In the genomic region with DNA sequence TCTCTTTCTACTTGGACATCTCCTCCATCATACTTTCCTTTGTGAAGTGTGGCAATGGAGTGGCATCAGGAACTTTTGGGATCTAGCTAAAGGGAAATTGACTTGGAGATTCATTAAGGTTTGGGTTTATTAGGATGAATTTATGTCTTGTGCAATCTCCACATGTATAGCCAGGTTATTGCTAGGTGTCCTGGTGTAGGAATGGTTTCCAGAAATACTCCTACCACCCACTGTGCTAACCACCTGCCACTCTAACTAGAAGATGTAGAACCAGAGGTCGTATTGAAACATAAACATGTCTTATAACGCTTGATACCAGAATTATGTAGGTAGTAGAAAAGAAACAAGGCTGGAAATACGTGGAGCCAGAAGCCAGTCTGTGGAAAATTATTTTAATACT, we compare ENCODE assay signal across 30 cellular contexts.
"Had no signal": no experiment of that assay in that cellular context is flagged by ENCODE, and none has a peak within 500 bp of the region (broad histone marks: within the 10 kb centered on the region; RNA-seq: fewer than 3 reads in every experiment).

No MANE protein-coding gene starts in this region.

- DNase-seq: activated CD4-positive, alpha-beta memory T cell treated with anti-CD3 and anti-CD28 coated beads, Interleukin-2, amount 10 ng/mL, durations not matched to agents 7 days and 5 days; activated CD4-positive, alpha-beta T cell treated with anti-CD3 and anti-CD28 coated beads for 1 hour; activated CD4-positive, alpha-beta T cell treated with anti-CD3 and anti-CD28 coated beads for 48 hours; activated CD4-positive, CD25-positive, alpha-beta regulatory T cell; activated CD8-positive, alpha-beta memory T cell treated with anti-CD3 and anti-CD28 coated beads for 24 hours; activated CD8-positive, alpha-beta memory T cell treated with anti-CD3 and anti-CD28 coated beads, Interleukin-2, amount 10 ng/mL, durations not matched to agents 7 days and 5 days; activated CD8-positive, alpha-beta memory T cell treated with anti-CD3 and anti-CD28 coated beads, Interleukin-2, amount 50 U/mL, for 48 hours; activated effector memory CD4-positive, alpha-beta T cell treated with Interleukin-2 at 50 U/mL for 16 hours; activated naive CD4-positive, alpha-beta T cell; activated naive CD4-positive, alpha-beta T cell treated with anti-CD3 and anti-CD28 coated beads, Interleukin-2, amount 50 U/mL, for 16 hours; activated naive CD8-positive, alpha-beta T cell treated with anti-CD3 and anti-CD28 coated beads for 36 hours; activated T-cell treated with anti-CD3 and anti-CD28 coated beads, Interleukin-2, amount 50 U/mL, for 48 hours; amniotic stem cell; aorta; brain microvascular endothelial cell; central memory CD4-positive, alpha-beta T cell; MM.1S; MV-4-11; NCI-H1092; NCI-H1436 treated with DMSO at 0.1 percent for 48 hours; NCI-H2029; NCI-H2227 treated with DMSO at 0.1 percent for 48 hours; NCI-H446; NCI-H510A treated with DMSO at 0.1 percent for 48 hours; Right ventricle myocardium superior; SW 1271; T-helper 1 cell; T-helper 2 cell; T-helper 9 cell; WERI-Rb-1 had no signal

- ATAC-seq: activated CD8-positive, alpha-beta memory T cell treated with anti-CD3 and anti-CD28 coated beads, Interleukin-2, amount 10 ng/mL, durations not matched to agents 7 days and 5 days had no signal
